25 cellular contexts compared by ENCODE assay signal in the genomic region with DNA sequence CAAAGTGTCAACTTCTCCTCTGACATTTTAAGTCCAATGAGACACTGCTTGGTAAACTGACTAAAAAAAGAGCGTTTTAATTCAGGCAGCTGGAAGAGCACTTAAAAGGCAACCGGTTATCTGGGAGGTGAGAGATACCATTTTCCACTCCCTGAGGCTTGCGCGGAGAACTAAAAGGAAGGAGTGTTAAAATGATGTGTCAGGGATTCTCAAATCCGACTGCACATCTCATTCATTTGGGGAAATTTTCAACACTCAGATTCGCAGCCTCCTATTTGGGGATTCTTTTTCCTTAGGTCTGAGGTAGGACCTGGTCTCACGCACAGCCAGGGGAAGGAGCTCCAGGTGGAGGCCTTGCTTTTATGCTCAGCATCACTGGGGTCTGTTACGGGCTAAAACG.
"Had no signal": no experiment of that assay in that cellular context is flagged by ENCODE, and none has a peak within 500 bp of the region (broad histone marks: within the 10 kb centered on the region; RNA-seq: fewer than 3 reads in every experiment).

No MANE protein-coding gene starts in this region.

- ATAC-seq: activated CD4-positive, CD25-positive, alpha-beta regulatory T cell treated with anti-CD3 and anti-CD28 coated beads, Interleukin-2, amount 50 U/mL, for 24 hours; activated CD8-positive, alpha-beta T cell treated with anti-CD3 and anti-CD28 coated beads for 36 hours; activated T-cell treated with anti-CD3 and anti-CD28 coated beads, Interleukin-2, amount 50 U/mL, for 72 hours; Right ventricle myocardium inferior; T-cell had no signal

- H3K4me3 Mint-ChIP-seq: activated CD8-positive, alpha-beta T cell treated with anti-CD3 and anti-CD28 coated beads for 36 hours; activated T-cell treated with anti-CD3 and anti-CD28 coated beads, Interleukin-2, amount 50 U/mL, for 72 hours; T-cell had no signal

- H3K27me3 Mint-ChIP-seq: activated CD8-positive, alpha-beta T cell treated with anti-CD3 and anti-CD28 coated beads for 36 hours; T-cell had no signal

- H3K4me1 ChIP-seq: breast epithelium had no signal

- H3K27ac Mint-ChIP-seq: activated CD8-positive, alpha-beta T cell treated with anti-CD3 and anti-CD28 coated beads for 36 hours; activated T-helper 2 cell treated with anti-CD3 and anti-CD28 coated beads, Interferon-gamma antibody, Interleukin-2, Interleukin-4, amounts not matched to agents 10 μg/mL and 5 μg/mL and 100 μg/mL, durations not matched to agents 14 hours and 24 hours and 36 hours; T-cell had no signal

- H3K4me1 Mint-ChIP-seq: T-cell had no signal

- H3K4me3 ChIP-seq: breast epithelium, MG63, SK-N-MC had no signal

- H3K27me3 ChIP-seq: breast epithelium, MG63 had no signal

- DNase-seq: activated CD4-positive, alpha-beta T cell treated with anti-CD3 and anti-CD28 coated beads for 4 hours; activated CD8-positive, alpha-beta memory T cell treated with anti-CD3 and anti-CD28 coated beads, Interleukin-2, amount 50 U/mL, for 4 hours; activated CD8-positive, alpha-beta T cell treated with anti-CD3 and anti-CD28 coated beads for 36 hours; activated gamma-delta T cell treated with Interleukin-2 at 50 U/mL for 16 hours; activated naive CD4-positive, alpha-beta T cell treated with anti-CD3 and anti-CD28 coated beads, Interleukin-2, amount 50 U/mL, for 16 hours; activated T-cell treated with anti-CD3 and anti-CD28 coated beads, Interleukin-2, amount 50 U/mL, for 72 hours; aorta; caudate nucleus; MG63; MV-4-11; NCI-H1092 treated with DMSO at 0.1 percent for 48 hours; NCI-H1436 treated with DMSO at 0.1 percent for 48 hours; NCI-H187; NCI-H2081; NCI-H510A treated with DMSO at 0.1 percent for 48 hours; NCI-H69; T-cell; T-helper 2 cell; T1000; WERI-Rb-1 had no signal

- H3K9me3 Mint-ChIP-seq: activated CD8-positive, alpha-beta T cell treated with anti-CD3 and anti-CD28 coated beads for 36 hours; activated T-cell treated with anti-CD3 and anti-CD28 coated beads, Interleukin-2, amount 50 U/mL, for 72 hours; activated T-helper 2 cell treated with anti-CD3 and anti-CD28 coated beads, Interferon-gamma antibody, Interleukin-2, Interleukin-4, amounts not matched to agents 10 μg/mL and 5 μg/mL and 100 μg/mL, durations not matched to agents 14 hours and 24 hours and 36 hours; T-cell had no signal

- H3K27ac ChIP-seq: breast epithelium, SK-N-MC, WERI-Rb-1 had no signal

- H3K9me3 ChIP-seq: breast epithelium, MG63 had no signal
